17 cellular contexts compared by ENCODE assay signal in genomic region chr13:36673352-36673751, GRCh38. TPM values are rescaled to one million over a fixed set of nuclear protein-coding genes. Genes with fewer than 3 reads are reported as not detected.
DNase-seq lines count a peak whose midpoint lies in the region; TF ChIP-seq lines count a peak whose summit lies in the region.
"Had no signal": no experiment of that assay in that cellular context is flagged by ENCODE, and none has a peak within 500 bp of the region (broad histone marks: within the 10 kb centered on the region; RNA-seq: fewer than 3 reads in every experiment).

No MANE protein-coding gene starts in this region.

- H3K27me3 ChIP-seq in breast epithelium (peaks cover 0 to 33% of the 10 kb centered on the region in 2 donors), dorsolateral prefrontal cortex (peaks cover 0 to 41% (median 17%) of the 10 kb centered on the region in 45 donors), tibial artery (peaks cover 0 to 28% of the 10 kb centered on the region in 2 donors)
- H3K27me3 ChIP-seq: ascending aorta had no signal

- no peak for TF ChIP-seq CTCF in breast epithelium (IDR thresholded peaks at IDR 0.05)
- TF ChIP-seq CTCF in MCF 10A (IDR thresholded peaks at IDR 0.05; ENCODE audit: unreplicated experiment), result no peak
- TF ChIP-seq CTCF in dorsolateral prefrontal cortex (IDR thresholded peaks at IDR 0.05 in 54 of 56, conservative IDR thresholded peaks at IDR 0.05 in 2 of 56; ENCODE audit: low read depth in 1 of 56, partially characterized antibody in 56 of 56), result no peak
- no peak for TF ChIP-seq CTCF in nephron (IDR thresholded peaks at IDR 0.05; ENCODE audit: unreplicated experiment in 3 of 3)
- TF ChIP-seq CTCF in type B pancreatic cell (conservative IDR thresholded peaks at IDR 0.05), result no peak
- no peak for TF ChIP-seq CTCF in tibial artery (IDR thresholded peaks at IDR 0.05)

- H3K27ac Mint-ChIP-seq in MCF 10A (ENCODE audit: low read depth, unreplicated experiment), result no peak overlapping the region
- H3K27ac Mint-ChIP-seq in nephron, result no peak overlapping the region
- no peak overlapping the region for H3K27ac Mint-ChIP-seq in type B pancreatic cell
- H3K27ac Mint-ChIP-seq: HFFc6 had no signal

- intact Hi-C loops in breast epithelium (cut with DNase I; ENCODE audit: low total_unique reads), result no loop called here
- intact Hi-C loops in MCF 10A (cut with micrococcal nuclease), result no loop called here
- intact Hi-C loops in dorsolateral prefrontal cortex (cut with DNase I), result no loop called here
- intact Hi-C loops in tibial artery (cut with DNase I; ENCODE audit: low total_unique reads), result no loop called here

- no peak for TF ChIP-seq POLR2A in breast epithelium (IDR thresholded peaks at IDR 0.05)

- H3K36me3 Mint-ChIP-seq in MCF 10A (ENCODE audit: insufficient read depth, unreplicated experiment) (no peaks in the 10 kb centered on the region), nephron (ENCODE audit: low read depth) (no peaks in the 10 kb centered on the region), type B pancreatic cell (no peaks in the 10 kb centered on the region)

- H3K36me3 ChIP-seq in breast epithelium (no peaks in the 10 kb centered on the region), tibial artery (no peaks in the 10 kb centered on the region)
- H3K36me3 ChIP-seq: ascending aorta had no signal

- peaks cover 73% of the 10 kb centered on the region for H3K27me3 Mint-ChIP-seq in MCF 10A (ENCODE audit: insufficient read depth, unreplicated experiment)
- H3K27me3 Mint-ChIP-seq in nephron (ENCODE audit: low read depth), result peaks cover 91% of the 10 kb centered on the region
- H3K27me3 Mint-ChIP-seq in type B pancreatic cell, result peaks cover 89% of the 10 kb centered on the region

- H3K27ac ChIP-seq in breast epithelium (no peak overlapping the region), dorsolateral prefrontal cortex (peak overlapping the region in 3 of 59 donors; percentile 3 to 61 (median 54)), tibial artery (no peak overlapping the region)
- H3K27ac ChIP-seq: ascending aorta had no signal

- no peaks in the 10 kb centered on the region for H3K9me3 Mint-ChIP-seq in MCF 10A (ENCODE audit: unreplicated experiment)
- no peaks in the 10 kb centered on the region for H3K9me3 Mint-ChIP-seq in nephron
- no peaks in the 10 kb centered on the region for H3K9me3 Mint-ChIP-seq in type B pancreatic cell

- H3K9me3 ChIP-seq in breast epithelium (no peaks in the 10 kb centered on the region), tibial artery (no peaks in the 10 kb centered on the region)
- H3K9me3 ChIP-seq: ascending aorta had no signal

- no TSS peak for BruUV-seq in MCF 10A (replicated peaks; lab: Mats Ljungman, UMichigan)

- H3K4me3 ChIP-seq in breast epithelium (peak overlapping the region in 2 of 3 donors; percentile 49 to 63), dorsolateral prefrontal cortex (peak overlapping the region in 47 of 59 donors; percentile 43 to 72 (median 59)), tibial artery (peak overlapping the region in 1 of 2 donors; percentile 37)

- DNase-seq in breast epithelium (ENCODE audit: low spot score in 2 of 2), result no peak
- DNase-seq in MCF 10A (ENCODE audit: unreplicated experiment), result no peak
- DNase-seq in dorsolateral prefrontal cortex, result peak in 2 of 10 donors; percentile 46 to 66
- no peak for DNase-seq in type B pancreatic cell (ENCODE audit: extremely low spot score, unreplicated experiment)
- no peak for DNase-seq in tibial artery
- no peak for DNase-seq in globus pallidus (ENCODE audit: low spot score)
- no peak for DNase-seq in DMS79 treated with DMSO at 0.1 percent for 48 hours (lab: John Stamatoyannopoulos, UW)
- DNase-seq: activated CD8-positive, alpha-beta memory T cell treated with anti-CD3 and anti-CD28 coated beads for 24 hours; activated effector memory CD4-positive, alpha-beta T cell treated with Interleukin-2 at 50 U/mL for 16 hours; effector CD4-positive, alpha-beta T cell; HFFc6; PC-3 had no signal

- CTCF ChIA-PET in MCF 10A (lab: Yijun Ruan, JAX), result no interaction called here

- POLR2A ChIA-PET in MCF 10A (lab: Yijun Ruan, JAX), result no interaction called here

- H3K4me1 Mint-ChIP-seq in MCF 10A (ENCODE audit: insufficient read depth, unreplicated experiment) (no peaks in the 10 kb centered on the region), nephron (peaks cover 13% of the 10 kb centered on the region), type B pancreatic cell (ENCODE audit: unreplicated experiment) (peaks cover 9% of the 10 kb centered on the region)

- H3K4me1 ChIP-seq in breast epithelium (no peaks in the 10 kb centered on the region), tibial artery (peaks cover 0 to 9% (median 6%) of the 10 kb centered on the region in 4 donors)
- H3K4me1 ChIP-seq: ascending aorta had no signal

- no peak overlapping the region for H3K4me3 Mint-ChIP-seq in MCF 10A (ENCODE audit: unreplicated experiment)
- H3K4me3 Mint-ChIP-seq in nephron, result peak overlapping the region; percentile 80 to 88 (median 85)
- peak overlapping the region; percentile 88 for H3K4me3 Mint-ChIP-seq in type B pancreatic cell
- H3K4me3 Mint-ChIP-seq: HFFc6 had no signal

RNA-seq across cellular contexts. Expression of gene SERTM1, which starts 0.5 kb away (rescaled TPM):
- total RNA-seq in breast epithelium, result 1 to 10 TPM in 1 of 3 donors, under 1 TPM in 1, not detected in 1; 0.16 to 7.6 TPM
- total RNA-seq in MCF 10A (2022), result not detected in 2 replicates
- total RNA-seq in dorsolateral prefrontal cortex, result 10 to 100 TPM in 68 of 120 experiments, 1 to 10 TPM in 52; 1.3 to 26.6 (median 10.7) TPM
- 0.62 and 6.5 TPM in 2 replicates for total RNA-seq in type B pancreatic cell (ENCODE audit: low replicate concordance)
- total RNA-seq: ascending aorta, G401, HFFc6, mesenteric fat pad, NCI-H460, PC-3 had no signal
